In genomic region chr16:46908540-46909372, GRCh38 we compare ENCODE assay signal across 8 cellular contexts. TPM values are rescaled to one million over a fixed set of nuclear protein-coding genes. Genes with fewer than 3 reads are reported as not detected.
DNase-seq lines count a peak whose midpoint lies in the region; ATAC-seq and TF ChIP-seq lines count a peak whose summit lies in the region.

No MANE protein-coding gene starts in this region.

- no peak overlapping the region for H3K4me3 Mint-ChIP-seq in T-helper 1 cell treated with Interleukin-12 subunit alpha and Interleukin-12 subunit beta and Interleukin-4 antibody, amounts not matched to agents 30 μg/mL and 1 μg/mL, for 36 hours

- peak overlapping the region; percentile 95 for H3K27ac ChIP-seq in DOHH2 (ENCODE audit: low read depth, low read length)
- no peak overlapping the region for H3K27ac ChIP-seq in ascending aorta
- H3K27ac ChIP-seq in spleen = no peak overlapping the region

- peaks cover 2% of the 10 kb centered on the region for H3K36me3 Mint-ChIP-seq in T-helper 1 cell treated with Interleukin-12 subunit alpha and Interleukin-12 subunit beta and Interleukin-4 antibody, amounts not matched to agents 30 μg/mL and 1 μg/mL, for 36 hours (ENCODE audit: low read depth)

- H3F3A ChIP-seq in DOHH2 (ENCODE audit: control insufficient read depth, insufficient read depth) = peaks cover 16% of the 10 kb centered on the region

- H3K9me2 ChIP-seq in DOHH2 (replicated peaks; ENCODE audit: control insufficient read depth, low read length) = no peaks in the 10 kb centered on the region

- peak; percentile 9 for DNase-seq in KG1 (lab: John Stamatoyannopoulos, UW)
- peak in 1 of 2 donors; percentile 76 for DNase-seq in ascending aorta (ENCODE audit: low spot score in 2 of 2)
- DNase-seq in hypothalamus (lab: John Stamatoyannopoulos, UW) = peak in 33 of 51 donors; percentile 13 to 76 (median 45)
- DNase-seq in spleen = no peak
- no peak for DNase-seq in SIG-M5 (lab: John Stamatoyannopoulos, UW)

- peak overlapping the region; percentile 20 for H3K27ac Mint-ChIP-seq in T-helper 1 cell treated with Interleukin-12 subunit alpha and Interleukin-12 subunit beta and Interleukin-4 antibody, amounts not matched to agents 30 μg/mL and 1 μg/mL, for 36 hours

- no peak for ATAC-seq in GM19467 (IDR thresholded peaks at IDR 0.05; ENCODE audit: unreplicated experiment)

- intact Hi-C loops in ascending aorta (cut with DNase I) (loop anchor here (1.0 to 5.0 kb wide), 2 partner anchors 54 to 221 kb away; partner anchors contain the start of genes ORC6 and VPS35), spleen (cut with DNase I; ENCODE audit: low total_unique reads) (loop anchor here (5.0 to 10.0 kb wide), 2 partner anchors 56 to 234 kb away; no protein-coding TSS in a partner anchor)

- TF ChIP-seq CTCF in DOHH2 (IDR thresholded peaks at IDR 0.05; ENCODE audit: low read depth, low read length, poor library complexity, severe bottlenecking) = peak; percentile 70
- peak; percentile 44 to 94 (median 76) for TF ChIP-seq CTCF in ascending aorta (IDR thresholded peaks at IDR 0.05)
- TF ChIP-seq CTCF in spleen (IDR thresholded peaks at IDR 0.05 in 8 of 11, conservative IDR thresholded peaks at IDR 0.05 in 3 of 11) = peak; percentile 36 to 87 (median 58)

- H3K9me3 Mint-ChIP-seq in T-helper 1 cell treated with Interleukin-12 subunit alpha and Interleukin-12 subunit beta and Interleukin-4 antibody, amounts not matched to agents 30 μg/mL and 1 μg/mL, for 36 hours = no peaks in the 10 kb centered on the region

- H3K36me3 ChIP-seq in DOHH2 (ENCODE audit: control insufficient read depth, low read length) (peaks cover 15% of the 10 kb centered on the region), ascending aorta (no peaks in the 10 kb centered on the region), spleen (peaks cover 0 to 4% (median 0%) of the 10 kb centered on the region in 6 donors)

- no peaks in the 10 kb centered on the region for H3K9me3 ChIP-seq in DOHH2 (ENCODE audit: control insufficient read depth, insufficient read depth, low read length)
- H3K9me3 ChIP-seq in ascending aorta = no peaks in the 10 kb centered on the region
- H3K9me3 ChIP-seq in spleen = no peaks in the 10 kb centered on the region

- H3K79me2 ChIP-seq in DOHH2 (ENCODE audit: control insufficient read depth, low read length) = 0 out of 2 replicates have a peak, but pooled peaks cover 3% of the 10 kb centered on the region

- no peak overlapping the region for H3K4me3 ChIP-seq in DOHH2 (ENCODE audit: low read length)
- H3K4me3 ChIP-seq in ascending aorta = no peak overlapping the region
- H3K4me3 ChIP-seq in spleen = no peak overlapping the region

- no peaks in the 10 kb centered on the region for H3K27me3 Mint-ChIP-seq in T-helper 1 cell treated with Interleukin-12 subunit alpha and Interleukin-12 subunit beta and Interleukin-4 antibody, amounts not matched to agents 30 μg/mL and 1 μg/mL, for 36 hours (ENCODE audit: low read depth)

- 46 to 51% (median 48%) methylated on average over 6 of the region's 6 CpGs for WGBS in spleen, 5 donors

- peak overlapping the region; percentile 82 for H3K4me2 ChIP-seq in DOHH2 (ENCODE audit: low read length)

- no peaks in the 10 kb centered on the region for H3K27me3 ChIP-seq in DOHH2 (ENCODE audit: control insufficient read depth, low read length)
- no peaks in the 10 kb centered on the region for H3K27me3 ChIP-seq in ascending aorta
- H3K27me3 ChIP-seq in spleen (replicated peaks in 1 of 7) = no peaks in the 10 kb centered on the region

- H4K20me1 ChIP-seq in DOHH2 (ENCODE audit: control insufficient read depth, insufficient read depth, low read depth, low read length) = no peaks in the 10 kb centered on the region

- H3K4me1 Mint-ChIP-seq in T-helper 1 cell treated with Interleukin-12 subunit alpha and Interleukin-12 subunit beta and Interleukin-4 antibody, amounts not matched to agents 30 μg/mL and 1 μg/mL, for 36 hours (ENCODE audit: low read depth) = peaks cover 20% of the 10 kb centered on the region

- peaks cover 55% of the 10 kb centered on the region for H3K4me1 ChIP-seq in DOHH2 (ENCODE audit: control insufficient read depth, low read length)
- no peaks in the 10 kb centered on the region for H3K4me1 ChIP-seq in ascending aorta
- H3K4me1 ChIP-seq in spleen = peaks cover 0 to 54% (median 10%) of the 10 kb centered on the region in 6 donors

- no peak for TF ChIP-seq POLR2A in spleen (IDR thresholded peaks at IDR 0.05)

RNA-seq across cellular contexts. Expression of gene GPT2, which starts 24.6 kb away (rescaled TPM):
- total RNA-seq in ascending aorta (7.9 TPM), spleen (1 to 10 TPM; 3.1 to 9.2 (median 4.9) TPM)
- polyA plus RNA-seq in spleen = 1 to 10 TPM; 4.6 to 6.0 (median 6.0) TPM

Comparison
In these comparisons a context has a peak if more than half of its experiments do, and no peak if none do; other contexts are left out.
1. DNase-seq: peak in KG1 (single experiment) and hypothalamus (33 of 51); none in spleen (single experiment) and SIG-M5 (single experiment).
2. Peak in every context shown above with its lines, with median percentiles within 50 percentile points of each other: CTCF ChIP-seq.